8 cellular contexts compared by ENCODE assay signal in genomic region chr11:93784935-93785360, GRCh38. TPM values are rescaled to one million over a fixed set of nuclear protein-coding genes. Genes with fewer than 3 reads are reported as not detected.
DNase-seq lines count a peak whose midpoint lies in the region; ATAC-seq and TF ChIP-seq lines count a peak whose summit lies in the region.

No MANE protein-coding gene starts in this region.

- intact Hi-C loops in left colon (cut with DNase I, micrococcal nuclease) = loop anchor here in 1 of 2 donors (5.0 kb wide), 1 partner anchor 43 kb away; the partner anchor contains the start of genes C11orf54 and TAF1D
- intact Hi-C loops in thyroid gland (cut with DNase I) = loop anchor here (5.0 kb wide), 1 partner anchor 43 kb away; the partner anchor contains the start of genes C11orf54 and TAF1D

- TF ChIP-seq CTCF in astrocyte of the spinal cord (IDR thresholded peaks at IDR 0.05; ENCODE audit: low read depth, low read length) (no peak), thyroid gland (IDR thresholded peaks at IDR 0.05) (peak in 1 of 6 experiments; percentile 4)

- ATAC-seq in GM21619 (IDR thresholded peaks at IDR 0.05; ENCODE audit: unreplicated experiment) (peak; percentile 32), left colon (peak; percentile 26)

- peaks cover 4 to 7% of the 10 kb centered on the region in 2 donors for H3K36me3 ChIP-seq in thyroid gland

- H3K4me3 ChIP-seq in Jurkat, Clone E6-1 (ENCODE audit: low read length) = peak overlapping the region; percentile 97
- H3K4me3 ChIP-seq in astrocyte of the spinal cord (ENCODE audit: low read depth, low read length) (peak overlapping the region; percentile 78), thyroid gland (replicated peaks in 1 of 3) (peak overlapping the region; percentile 86 to 97 (median 87))

- in situ Hi-C loops in astrocyte of the spinal cord (cut with HindIII; ENCODE audit: low sequenced_read_pairs) = no loop called here

- no peaks in the 10 kb centered on the region for H3K27me3 ChIP-seq in thyroid gland

- H3K4me1 ChIP-seq in thyroid gland = peaks cover 25 to 27% of the 10 kb centered on the region in 2 donors

- peak overlapping the region; percentile 88 to 96 (median 96) for H3K27ac ChIP-seq in thyroid gland

- 0 to 1% methylated on average over 13 of the region's 13 CpGs for WGBS in thyroid gland, 2 donors

- no peaks in the 10 kb centered on the region for H3K9me3 ChIP-seq in thyroid gland

- peak; percentile 40 for DNase-seq in DMS 273 (lab: John Stamatoyannopoulos, UW; ENCODE audit: unreplicated experiment)
- no peak for DNase-seq in DMS 273 treated with DMSO at 0.1 percent for 48 hours (lab: John Stamatoyannopoulos, UW)
- no peak for DNase-seq in Jurkat, Clone E6-1 (ENCODE audit: low read depth, low spot score)
- no peak for DNase-seq in astrocyte of the spinal cord (ENCODE audit: low read depth, low spot score)
- no peak for DNase-seq in left colon
- peak; percentile 9 to 23 for DNase-seq in thyroid gland
- DNase-seq in putamen (ENCODE audit: low spot score) = no peak

- no peak for TF ChIP-seq POLR2A in thyroid gland (IDR thresholded peaks at IDR 0.05)

RNA-seq across cellular contexts. Expression of gene MED17, which starts 0.9 kb away (rescaled TPM):
- 26.4 TPM for polyA plus RNA-seq in Jurkat, Clone E6-1 (2012; ENCODE audit: insufficient read depth, insufficient read length)
- 10 to 100 TPM; 22.6 to 25.6 TPM for total RNA-seq in left colon
- total RNA-seq in thyroid gland = 10 to 100 TPM; 34.6 to 56.3 (median 35.4) TPM

RNA-seq across cellular contexts. Expression of gene C11orf54, which starts 43.5 kb away (rescaled TPM):
- polyA plus RNA-seq in Jurkat, Clone E6-1 (2012; ENCODE audit: insufficient read depth, insufficient read length) = 20.9 TPM
- total RNA-seq in left colon (10 to 100 TPM; 52.7 to 61.4 TPM), thyroid gland (10 to 100 TPM; 46.6 to 71.4 (median 54.9) TPM)

RNA-seq across cellular contexts. Expression of gene TAF1D, which starts 43.7 kb away (rescaled TPM):
- polyA plus RNA-seq in Jurkat, Clone E6-1 (2012; ENCODE audit: insufficient read depth, insufficient read length) = 184 TPM
- total RNA-seq in left colon = 10 to 100 TPM; 71.5 to 80.6 TPM
- total RNA-seq in thyroid gland = 100 to 1,000 TPM in 3 of 4 donors, 10 to 100 TPM in 1; 99.9 to 150 (median 125) TPM

Comparison
In these comparisons a context has a peak if more than half of its experiments do, and no peak if none do; other contexts are left out.
1. DNase-seq: peak in DMS 273 (single experiment) and thyroid gland (2 of 2); none in DMS 273 treated with DMSO at 0.1 percent for 48 hours (single experiment), Jurkat, Clone E6-1 (single experiment), astrocyte of the spinal cord (single experiment), left colon (0 of 2) and putamen (single experiment).
2. Peak in every context shown above with its lines, with median percentiles within 50 percentile points of each other: H3K4me3 ChIP-seq.